ENCODE assay signal across 10 cellular contexts in genomic region chr4:80471701-80472100, GRCh38.
DNase-seq lines count a peak whose midpoint lies in the region; ATAC-seq and TF ChIP-seq lines count a peak whose summit lies in the region.
"Had no signal": no experiment of that assay in that cellular context is flagged by ENCODE, and none has a peak within 500 bp of the region (broad histone marks: within the 10 kb centered on the region; RNA-seq: fewer than 3 reads in every experiment).

No MANE protein-coding gene starts in this region.

- H3K27me3 Mint-ChIP-seq in CD4-positive, alpha-beta T cell = no peaks in the 10 kb centered on the region

- H3K9me3 Mint-ChIP-seq in CD4-positive, alpha-beta T cell = peaks cover 3% of the 10 kb centered on the region
- H3K9me3 Mint-ChIP-seq: activated CD4-positive, alpha-beta T cell treated with anti-CD3 and anti-CD28 coated beads, Interleukin-2, amount 10 ng/mL, durations not matched to agents 24 days and 14 days had no signal

- H3K4me1 Mint-ChIP-seq in CD4-positive, alpha-beta T cell (ENCODE audit: low read depth) = peaks cover 14% of the 10 kb centered on the region
- H3K4me1 Mint-ChIP-seq: activated CD4-positive, alpha-beta T cell treated with anti-CD3 and anti-CD28 coated beads, Interleukin-2, amount 10 ng/mL, durations not matched to agents 24 days and 14 days had no signal

- ATAC-seq in GM18505 (IDR thresholded peaks at IDR 0.05; ENCODE audit: unreplicated experiment) (peak; percentile 51), omental fat pad (ENCODE audit: low FRiP score) (peak; percentile 66), HG03521 (IDR thresholded peaks at IDR 0.05; ENCODE audit: unreplicated experiment) (no peak), esophagus mucosa (no peak)
- ATAC-seq in CD4-positive, alpha-beta T cell (ENCODE audit: poor library complexity) = no peak
- ATAC-seq: gastrocnemius medialis had no signal

- H3K4me1 ChIP-seq in endocrine pancreas (ENCODE audit: control insufficient read depth, insufficient read depth, low read length) = peaks cover 11% of the 10 kb centered on the region
- H3K4me1 ChIP-seq: gastrocnemius medialis had no signal

- no peak overlapping the region for H3K9ac ChIP-seq in endocrine pancreas (ENCODE audit: control insufficient read depth, insufficient read depth, low read length)

- H3K27ac Mint-ChIP-seq in CD4-positive, alpha-beta T cell = no peak overlapping the region
- H3K27ac Mint-ChIP-seq: activated CD4-positive, alpha-beta T cell treated with anti-CD3 and anti-CD28 coated beads, Interleukin-2, amount 10 ng/mL, durations not matched to agents 24 days and 14 days had no signal

- H3K27ac ChIP-seq in CD4-positive, alpha-beta T cell (ENCODE audit: low read depth, low read length) = no peak overlapping the region
- H3K27ac ChIP-seq: gastrocnemius medialis had no signal

- no peaks in the 10 kb centered on the region for H3K27me3 ChIP-seq in endocrine pancreas (ENCODE audit: control insufficient read depth, insufficient read depth, low read length)
- no peaks in the 10 kb centered on the region for H3K27me3 ChIP-seq in CD4-positive, alpha-beta T cell (ENCODE audit: control insufficient read depth, insufficient read depth, low read length)
- H3K27me3 ChIP-seq: gastrocnemius medialis had no signal

- CTCF ChIA-PET in CD4-positive, alpha-beta T cell (lab: Charles Lee) = no interaction called here

- no peaks in the 10 kb centered on the region for H3K36me3 ChIP-seq in endocrine pancreas (ENCODE audit: control insufficient read depth, insufficient read depth, low read length)
- H3K36me3 ChIP-seq: gastrocnemius medialis had no signal

- peak overlapping the region; percentile 69 for H3K4me3 ChIP-seq in endocrine pancreas (ENCODE audit: control insufficient read depth, insufficient read depth, low read length)

- no peak for TF ChIP-seq POLR2A in GM18505 (IDR thresholded peaks at IDR 0.05; ENCODE audit: borderline replicate concordance, extremely low read depth, insufficient read depth, insufficient read length)

- TF ChIP-seq CTCF in omental fat pad (IDR thresholded peaks at IDR 0.05) = no peak
- no peak for TF ChIP-seq CTCF in CD4-positive, alpha-beta T cell (IDR thresholded peaks at IDR 0.05)

- POLR2A ChIA-PET in CD4-positive, alpha-beta T cell (lab: Charles Lee) = no interaction called here

- H3K9me3 ChIP-seq in endocrine pancreas (ENCODE audit: control insufficient read depth, low read length) = no peaks in the 10 kb centered on the region
- no peaks in the 10 kb centered on the region for H3K9me3 ChIP-seq in CD4-positive, alpha-beta T cell (ENCODE audit: control insufficient read depth, low read length)
- H3K9me3 ChIP-seq: gastrocnemius medialis had no signal

- intact Hi-C loops in CD4-positive, alpha-beta T cell (cut with DNase I, micrococcal nuclease) = no loop called here

- H3K4me3 Mint-ChIP-seq in CD4-positive, alpha-beta T cell = no peak overlapping the region
- H3K4me3 Mint-ChIP-seq: activated CD4-positive, alpha-beta T cell treated with anti-CD3 and anti-CD28 coated beads, Interleukin-2, amount 10 ng/mL, durations not matched to agents 24 days and 14 days had no signal

- DNase-seq in NCI-H226 = peak; percentile 31
- no peak for DNase-seq in omental fat pad (ENCODE audit: low spot score)
- DNase-seq in CD4-positive, alpha-beta T cell = no peak
- no peak for DNase-seq in SKM-1 treated with dmso at 0.1 percent for 144 hours (lab: John Stamatoyannopoulos, UW; ENCODE audit: unreplicated experiment)
- DNase-seq: activated CD4-positive, alpha-beta T cell treated with anti-CD3 and anti-CD28 coated beads, Interleukin-2, amount 10 ng/mL, durations not matched to agents 24 days and 14 days; gastrocnemius medialis had no signal

- H3K36me3 Mint-ChIP-seq in CD4-positive, alpha-beta T cell (ENCODE audit: low read depth) = no peaks in the 10 kb centered on the region

Comparison
In these comparisons a context has a peak if more than half of its experiments do, and no peak if none do; other contexts are left out.
1. ATAC-seq: peak in GM18505 (single experiment) and omental fat pad (single experiment); none in CD4-positive, alpha-beta T cell (single experiment), HG03521 (single experiment) and esophagus mucosa (single experiment).